Comparison of ENCODE assay signal across 1 cellular context in genomic region chr12:93176610-93177126, GRCh38.
TF ChIP-seq lines count a peak whose summit lies in the region.

No MANE protein-coding gene starts in this region.

TF ChIP-seq in HepG2, 621 proteins besides CTCF, POLR2A, EP300 and RAD21 (continued from another document and continues in another):
- TF ChIP-seq YY1 (IDR thresholded peaks at IDR 0.05; ENCODE audit: insufficient read depth, insufficient replicate concordance, low read depth, low read length) (no peak), ZNF674 (CRISPR knock-in tag; IDR thresholded peaks at IDR 0.05; ENCODE audit: low read depth) (no peak), SMC3 (IDR thresholded peaks at IDR 0.05; ENCODE audit: low read length) (no peak), EEA1 (CRISPR knock-in tag; IDR thresholded peaks at IDR 0.05; ENCODE audit: borderline replicate concordance) (no peak), THAP8 (CRISPR knock-in tag; IDR thresholded peaks at IDR 0.05; ENCODE audit: borderline replicate concordance) (no peak), ZNF574 (CRISPR knock-in tag; IDR thresholded peaks at IDR 0.05) (no peak), ZNF713 (CRISPR knock-in tag; IDR thresholded peaks at IDR 0.05) (no peak), ZNF446 (CRISPR knock-in tag; IDR thresholded peaks at IDR 0.05) (no peak), ZXDC (CRISPR knock-in tag; IDR thresholded peaks at IDR 0.05) (no peak), NFIB (CRISPR knock-in tag; IDR thresholded peaks at IDR 0.05; ENCODE audit: borderline replicate concordance) (no peak), SAP130 (CRISPR knock-in tag; IDR thresholded peaks at IDR 0.05; ENCODE audit: low read depth) (peak; percentile 23; the same call in 1 of the 2 replicates), ZNF567 (CRISPR knock-in tag; IDR thresholded peaks at IDR 0.05; ENCODE audit: borderline replicate concordance) (no peak), ZSCAN22 (CRISPR knock-in tag; IDR thresholded peaks at IDR 0.05) (no peak), HHEX (CRISPR knock-in tag; IDR thresholded peaks at IDR 0.05) (no peak), ZBTB44 (CRISPR knock-in tag; IDR thresholded peaks at IDR 0.05) (no peak), BCL3 (CRISPR knock-in tag; IDR thresholded peaks at IDR 0.05) (no peak), ZNF547 (CRISPR knock-in tag; IDR thresholded peaks at IDR 0.05) (no peak), NFE2L2 (IDR thresholded peaks at IDR 0.05; ENCODE audit: low read length) (no peak), KAT7 (CRISPR knock-in tag; IDR thresholded peaks at IDR 0.05; ENCODE audit: borderline replicate concordance) (no peak), PHF20 (CRISPR knock-in tag; IDR thresholded peaks at IDR 0.05) (no peak), CSRNP2 (CRISPR knock-in tag; conservative IDR thresholded peaks at IDR 0.05; ENCODE audit: low read depth) (no peak), KIAA2018 (CRISPR knock-in tag; IDR thresholded peaks at IDR 0.05; ENCODE audit: borderline replicate concordance) (no peak), ZNF20 (CRISPR knock-in tag; IDR thresholded peaks at IDR 0.05) (no peak), KLF16 (CRISPR knock-in tag; IDR thresholded peaks at IDR 0.05) (no peak), ZNF746 (CRISPR knock-in tag; IDR thresholded peaks at IDR 0.05) (no peak), ZNF160 (CRISPR knock-in tag; IDR thresholded peaks at IDR 0.05) (no peak), SOX5 (CRISPR knock-in tag; IDR thresholded peaks at IDR 0.05; ENCODE audit: borderline replicate concordance) (peak; percentile 61; the same call in 1 of the 2 replicates), ZNF101 (CRISPR knock-in tag; IDR thresholded peaks at IDR 0.05; ENCODE audit: borderline replicate concordance, low read depth) (no peak), NAIF1 (CRISPR knock-in tag; IDR thresholded peaks at IDR 0.05; ENCODE audit: borderline replicate concordance) (no peak), ZNF343 (CRISPR knock-in tag; IDR thresholded peaks at IDR 0.05) (no peak), ZNF280B (CRISPR knock-in tag; IDR thresholded peaks at IDR 0.05; ENCODE audit: borderline replicate concordance) (no peak), ZNF430 (CRISPR knock-in tag; IDR thresholded peaks at IDR 0.05) (no peak), ZNF678 (CRISPR knock-in tag; IDR thresholded peaks at IDR 0.05) (no peak), BCLAF1 (IDR thresholded peaks at IDR 0.05) (no peak), ZNF615 (CRISPR knock-in tag; IDR thresholded peaks at IDR 0.05; ENCODE audit: borderline replicate concordance) (no peak), SMYD3 (CRISPR knock-in tag; IDR thresholded peaks at IDR 0.05) (no peak)
